In genomic region chr16:66720766-66721165, GRCh38 we compare ENCODE assay signal across 16 cellular contexts. TPM values are rescaled to one million over a fixed set of nuclear protein-coding genes. Genes with fewer than 3 reads are reported as not detected.
DNase-seq lines count a peak whose midpoint lies in the region; ATAC-seq, FAIRE-seq and TF ChIP-seq lines count a peak whose summit lies in the region.
"Had no signal": no experiment of that assay in that cellular context is flagged by ENCODE, and none has a peak within 500 bp of the region (broad histone marks: within the 10 kb centered on the region; RNA-seq: fewer than 3 reads in every experiment).

No MANE protein-coding gene starts in this region.

- H3K27ac ChIP-seq in HepG2 (ENCODE audit: extremely low read length, insufficient read depth, low read length) (no peak overlapping the region), right lobe of liver (no peak overlapping the region)

- no peaks in the 10 kb centered on the region for H4K20me1 ChIP-seq in HepG2 (ENCODE audit: insufficient read depth, low read length)

- peak overlapping the region; percentile 29 for H3K27ac Mint-ChIP-seq in type B pancreatic cell

- BruUV-seq in HepG2 (replicated peaks; lab: Mats Ljungman, UMichigan): no TSS peak

- no peak for TF ChIP-seq POLR2A in HepG2 (IDR thresholded peaks at IDR 0.05; ENCODE audit: insufficient read depth in 1 of 2, low read depth in 2 of 2, low read length in 2 of 2)
- no peak for TF ChIP-seq POLR2A in right lobe of liver (IDR thresholded peaks at IDR 0.05)

- H3K79me2 ChIP-seq in HepG2 (ENCODE audit: insufficient read depth, low read length): no peaks in the 10 kb centered on the region

- no peak for ATAC-seq in HepG2
- no peak for ATAC-seq in right lobe of liver
- no peak for ATAC-seq in GM21529 (IDR thresholded peaks at IDR 0.05; ENCODE audit: unreplicated experiment)

- H3K4me1 ChIP-seq in HepG2 (ENCODE audit: insufficient read depth, low read length): no peaks in the 10 kb centered on the region
- H3K4me1 ChIP-seq in right lobe of liver: no peaks in the 10 kb centered on the region
- H3K4me1 ChIP-seq: BE2C had no signal

- no peaks in the 10 kb centered on the region for H3K9me3 Mint-ChIP-seq in type B pancreatic cell
- H3K9me3 Mint-ChIP-seq: H9 had no signal

- H3K36me3 ChIP-seq in HepG2 (replicated peaks in 1 of 2; ENCODE audit: control insufficient read depth in 1 of 2, insufficient read depth in 2 of 2, low read length in 2 of 2) (peaks cover 16 to 40% of the 10 kb centered on the region in 2 experiments), right lobe of liver (peaks cover 0 to 41% (median 21%) of the 10 kb centered on the region in 4 donors)

- DNase-seq in HepG2 (ENCODE audit: low spot score): no peak
- DNase-seq in right lobe of liver: no peak
- DNase-seq in RPMI7951 (ENCODE audit: low read depth): peak; percentile 35
- peak; percentile 36 for DNase-seq in fibroblast of peridontal ligament (ENCODE audit: extremely low read depth)
- no peak for DNase-seq in type B pancreatic cell (ENCODE audit: extremely low spot score, unreplicated experiment)
- DNase-seq in amygdala (lab: John Stamatoyannopoulos, UW): no peak
- no peak for DNase-seq in A172 (ENCODE audit: low spot score)
- DNase-seq: ACHN; BE2C; CD4-positive, alpha-beta memory T cell; H9; NCI-H1048; NCI-H146; NCI-H446 treated with DMSO at 0.1 percent for 48 hours; NCI-H82 had no signal

- no peak for TF ChIP-seq RAD21 in HepG2 (CRISPR knock-in tag; IDR thresholded peaks at IDR 0.05)

- H3K27me3 ChIP-seq in HepG2 (ENCODE audit: control insufficient read depth in 1 of 2, insufficient read depth in 2 of 2, low read length in 2 of 2): no peaks in the 10 kb centered on the region; a peak in 1 of 5 replicates
- H3K27me3 ChIP-seq in right lobe of liver: no peaks in the 10 kb centered on the region
- H3K27me3 ChIP-seq: BE2C had no signal

- in situ Hi-C loops in HepG2 (cut with HindIII; ENCODE audit: extremely low pct_ligation_motif_present, low pct_unique_long_range_greater_than_20kb): no loop called here

- no peaks in the 10 kb centered on the region for H3K9me3 ChIP-seq in HepG2 (ENCODE audit: low read length)
- no peaks in the 10 kb centered on the region for H3K9me3 ChIP-seq in right lobe of liver
- H3K9me3 ChIP-seq: BE2C had no signal

- H3K4me3 ChIP-seq in HepG2 (replicated peaks in 1 of 3; ENCODE audit: insufficient read depth in 1 of 3, low read depth in 2 of 3, low read length in 3 of 3) (no peak overlapping the region), right lobe of liver (no peak overlapping the region)

- no peak overlapping the region for H3K4me3 Mint-ChIP-seq in type B pancreatic cell
- H3K4me3 Mint-ChIP-seq: CD4-positive, alpha-beta memory T cell; H9 had no signal

- CTCF ChIA-PET in HepG2 (lab: Yijun Ruan, JAX; ENCODE audit: low intra/inter-chr PET ratio, low total read pairs): no interaction called here

- peak; percentile 23 for FAIRE-seq in HepG2 (lab: Jason Lieb, UNC)

- H2AFZ ChIP-seq in HepG2 (ENCODE audit: low read length): no peak overlapping the region

- POLR2A ChIA-PET in HepG2 (lab: Yijun Ruan, JAX): no interaction called here

- no peak overlapping the region for H3K4me2 ChIP-seq in HepG2 (ENCODE audit: low read depth, low read length)

- TF ChIP-seq EP300 in HepG2 (IDR thresholded peaks at IDR 0.05; ENCODE audit: low read depth in 2 of 2, low read length in 2 of 2) (no peak), HepG2 (CRISPR knock-in tag; IDR thresholded peaks at IDR 0.05; ENCODE audit: borderline replicate concordance) (no peak)

- WGBS in HepG2 (ENCODE audit: low lambda C conversion rate): 96% methylated on average over 3 of the region's 3 CpGs
- 69% methylated on average over 3 of the region's 3 CpGs for WGBS in right lobe of liver (ENCODE audit: insufficient coverage, low coverage, low lambda C conversion rate, missing lambda C conversion rate)

- H3K27me3 Mint-ChIP-seq in type B pancreatic cell: no peaks in the 10 kb centered on the region
- H3K27me3 Mint-ChIP-seq: CD4-positive, alpha-beta memory T cell had no signal

- peaks cover 34% of the 10 kb centered on the region for H3K36me3 Mint-ChIP-seq in type B pancreatic cell

- peaks cover 6% of the 10 kb centered on the region for H3K4me1 Mint-ChIP-seq in type B pancreatic cell (ENCODE audit: unreplicated experiment)
- H3K4me1 Mint-ChIP-seq: CD4-positive, alpha-beta memory T cell had no signal

- no peak overlapping the region for H3K9ac ChIP-seq in HepG2 (ENCODE audit: insufficient read depth, low read depth, low read length)

- TF ChIP-seq CTCF in HepG2 (CRISPR knock-in tag; IDR thresholded peaks at IDR 0.05): no peak
- TF ChIP-seq CTCF in right lobe of liver (IDR thresholded peaks at IDR 0.05): no peak
- no peak for TF ChIP-seq CTCF in type B pancreatic cell (conservative IDR thresholded peaks at IDR 0.05)

- intact Hi-C loops in HepG2 (cut with micrococcal nuclease; ENCODE audit: unreplicated experiment) (no loop called here), right lobe of liver (cut with DNase I) (loop anchor here in 1 of 2 donors (10.0 kb wide), 2 partner anchors 46 to 144 kb away; no protein-coding TSS in a partner anchor)

TF ChIP-seq in HepG2, 621 proteins besides CTCF, POLR2A, EP300 and RAD21:
- no peak for TF ChIP-seq ZNF879 (CRISPR knock-in tag; IDR thresholded peaks at IDR 0.05)
- TF ChIP-seq NFE2 (CRISPR knock-in tag; IDR thresholded peaks at IDR 0.05): no peak

RNA-seq across cellular contexts. Expression of gene CMTM4, which starts 24.2 kb away (rescaled TPM):
- total RNA-seq in HepG2 (2016; rRNA removed; fragmentation: Illumina TruSeq; extraction: Trizol): 32.0 and 44.1 TPM in 2 replicates
- 10.6 and 12.8 TPM in 2 replicates for total RNA-seq in HepG2 (2016; cell fraction: cytosol; rRNA removed; fragmentation: Illumina TruSeq; extraction: Trizol; ENCODE audit: low read depth)
- total RNA-seq in HepG2 (2016; cell fraction: insoluble cytoplasmic fraction; rRNA removed; fragmentation: Illumina TruSeq; extraction: Trizol): 32.2 and 42.2 TPM in 2 replicates
- 27.4 and 28.5 TPM in 2 replicates for total RNA-seq in HepG2 (2016; cell fraction: membrane; rRNA removed; fragmentation: Illumina TruSeq; extraction: Trizol)
- 32.4 and 32.8 TPM in 2 replicates for total RNA-seq in HepG2 (2016; cell fraction: nucleus; rRNA removed; fragmentation: Illumina TruSeq; extraction: Trizol)
- polyA plus RNA-seq in HepG2 (2011; rRNA removed): 36.3 and 41.3 TPM in 2 replicates
- 38.1 and 43.4 TPM in 2 replicates for polyA plus RNA-seq in HepG2 (2011; cell fraction: cytosol; rRNA removed)
- polyA plus RNA-seq in HepG2 (2011; cell fraction: nucleus; rRNA removed): 45.0 and 48.2 TPM in 2 replicates
- 30.6 and 31.6 TPM in 2 replicates for polyA plus RNA-seq in HepG2 (2012)
- 3.9 and 4.5 TPM in 2 replicates for polyA plus RNA-seq in HepG2 (2016; cell fraction: cytosol; fragmentation: Illumina TruSeq; extraction: Trizol; ENCODE audit: low read depth)
- 29.5 and 30.3 TPM in 2 replicates for polyA plus RNA-seq in HepG2 (2016; cell fraction: insoluble cytoplasmic fraction; fragmentation: Illumina TruSeq; extraction: Trizol; ENCODE audit: low read depth)
- polyA plus RNA-seq in HepG2 (2016; cell fraction: membrane; fragmentation: Illumina TruSeq; extraction: Trizol; ENCODE audit: low read depth): 10.0 and 11.3 TPM in 2 replicates
- 32.1 and 32.5 TPM in 2 replicates for polyA plus RNA-seq in HepG2 (2016; cell fraction: nucleus; fragmentation: Illumina TruSeq; extraction: Trizol; ENCODE audit: insufficient read depth, low read depth)
- polyA minus RNA-seq in HepG2 (2011; rRNA and poly(A)+ RNA removed; ENCODE audit: low replicate concordance): 61.0 and 116 TPM in 2 replicates
- polyA minus RNA-seq in HepG2 (2011; cell fraction: cytosol; rRNA and poly(A)+ RNA removed): 47.2 and 48.9 TPM in 2 replicates
- polyA minus RNA-seq in HepG2 (2011; cell fraction: nucleus; rRNA and poly(A)+ RNA removed): 31.5 and 35.9 TPM in 2 replicates
- total RNA-seq in right lobe of liver: 10 to 100 TPM in 2 of 6 experiments, 1 to 10 TPM in 4; 5.1 to 14.8 (median 8.0) TPM
- total RNA-seq in RPMI7951 (2014; rRNA removed; shearing (Covaris generic)): 20.5 and 22.4 TPM in 2 replicates
- total RNA-seq in type B pancreatic cell (ENCODE audit: low replicate concordance): 64.4 and 72.1 TPM in 2 replicates
- 34.8 and 35.0 TPM in 2 replicates for total RNA-seq in A172 (2014; rRNA removed; shearing (Covaris generic))

RNA-seq across cellular contexts. Expression of gene DYNC1LI2, which starts 30.6 kb away (rescaled TPM):
- total RNA-seq in HepG2 (2016; rRNA removed; fragmentation: Illumina TruSeq; extraction: Trizol) (107 and 135 TPM in 2 replicates), right lobe of liver (10 to 100 TPM; 30.5 to 44.1 (median 37.9) TPM), type B pancreatic cell (ENCODE audit: low replicate concordance) (113 and 135 TPM in 2 replicates)
- 18.2 and 20.0 TPM in 2 replicates for total RNA-seq in HepG2 (2016; cell fraction: cytosol; rRNA removed; fragmentation: Illumina TruSeq; extraction: Trizol; ENCODE audit: low read depth)
- 109 and 139 TPM in 2 replicates for total RNA-seq in HepG2 (2016; cell fraction: insoluble cytoplasmic fraction; rRNA removed; fragmentation: Illumina TruSeq; extraction: Trizol)
- 25.6 and 31.6 TPM in 2 replicates for total RNA-seq in HepG2 (2016; cell fraction: membrane; rRNA removed; fragmentation: Illumina TruSeq; extraction: Trizol)
- 194 and 230 TPM in 2 replicates for total RNA-seq in HepG2 (2016; cell fraction: nucleus; rRNA removed; fragmentation: Illumina TruSeq; extraction: Trizol)
- polyA plus RNA-seq in HepG2 (2011; rRNA removed): 65.5 and 67.7 TPM in 2 replicates
- polyA plus RNA-seq in HepG2 (2011; cell fraction: cytosol; rRNA removed): 30.2 and 40.7 TPM in 2 replicates
- polyA plus RNA-seq in HepG2 (2011; cell fraction: nucleus; rRNA removed): 210 and 219 TPM in 2 replicates
- 57.1 and 65.5 TPM in 2 replicates for polyA plus RNA-seq in HepG2 (2012)
- polyA plus RNA-seq in HepG2 (2016; cell fraction: cytosol; fragmentation: Illumina TruSeq; extraction: Trizol; ENCODE audit: low read depth): 3.3 and 3.7 TPM in 2 replicates
- polyA plus RNA-seq in HepG2 (2016; cell fraction: insoluble cytoplasmic fraction; fragmentation: Illumina TruSeq; extraction: Trizol; ENCODE audit: low read depth): 68.8 and 69.0 TPM in 2 replicates
- 9.8 and 12.1 TPM in 2 replicates for polyA plus RNA-seq in HepG2 (2016; cell fraction: membrane; fragmentation: Illumina TruSeq; extraction: Trizol; ENCODE audit: low read depth)
- 329 and 373 TPM in 2 replicates for polyA plus RNA-seq in HepG2 (2016; cell fraction: nucleus; fragmentation: Illumina TruSeq; extraction: Trizol; ENCODE audit: insufficient read depth, low read depth)
- 51.3 and 78.2 TPM in 2 replicates for polyA minus RNA-seq in HepG2 (2011; rRNA and poly(A)+ RNA removed; ENCODE audit: low replicate concordance)
- 27.4 and 28.7 TPM in 2 replicates for polyA minus RNA-seq in HepG2 (2011; cell fraction: cytosol; rRNA and poly(A)+ RNA removed)
- 169 and 176 TPM in 2 replicates for polyA minus RNA-seq in HepG2 (2011; cell fraction: nucleus; rRNA and poly(A)+ RNA removed)
- 60.1 and 63.3 TPM in 2 replicates for total RNA-seq in RPMI7951 (2014; rRNA removed; shearing (Covaris generic))
- total RNA-seq in A172 (2014; rRNA removed; shearing (Covaris generic)): 57.1 and 59.0 TPM in 2 replicates

Comparison
In these comparisons a context has a peak if more than half of its experiments do, and no peak if none do; other contexts are left out.
1. DNase-seq: peak in RPMI7951 (single experiment) and fibroblast of peridontal ligament (single experiment); none in HepG2 (single experiment), right lobe of liver (0 of 3), type B pancreatic cell (single experiment), amygdala (0 of 56) and A172 (single experiment).